1 cellular context compared by ENCODE assay signal in genomic region chr4:88320174-88320779, GRCh38.
TF ChIP-seq lines count a peak whose summit lies in the region.

No MANE protein-coding gene starts in this region.

TF ChIP-seq in HepG2, 621 proteins besides CTCF, POLR2A, EP300 and RAD21:
- TF ChIP-seq MLX (CRISPR knock-in tag; IDR thresholded peaks at IDR 0.05) (no peak), MAFK (conservative IDR thresholded peaks at IDR 0.05 in 1 of 2, IDR thresholded peaks at IDR 0.05 in 1 of 2; ENCODE audit: low read length in 2 of 2) (no peak), ZNF839 (CRISPR knock-in tag; IDR thresholded peaks at IDR 0.05; ENCODE audit: borderline replicate concordance) (no peak), ZNF547 (CRISPR knock-in tag; IDR thresholded peaks at IDR 0.05) (no peak), ZNF841 (CRISPR knock-in tag; IDR thresholded peaks at IDR 0.05; ENCODE audit: borderline replicate concordance) (no peak), SNRNP70 (IDR thresholded peaks at IDR 0.05; ENCODE audit: low read depth, low read length) (no peak), RXRA (CRISPR knock-in tag; IDR thresholded peaks at IDR 0.05) (no peak), TEAD2 (CRISPR knock-in tag; IDR thresholded peaks at IDR 0.05) (no peak), ARID2 (CRISPR knock-in tag; IDR thresholded peaks at IDR 0.05; ENCODE audit: borderline replicate concordance) (no peak), FIP1L1 (IDR thresholded peaks at IDR 0.05; ENCODE audit: borderline replicate concordance, insufficient read depth, low read depth, low read length) (no peak), TCF7L2 (IDR thresholded peaks at IDR 0.05; ENCODE audit: low read depth, low read length) (no peak)
TF ChIP-seq in HepG2: peak in this region for 0.
